8 cellular contexts compared by ENCODE assay signal in genomic region chr3:195989200-195989920, GRCh38.
A peak's percentile ranks its signal among the peaks of the same experiment; 100 is the strongest.
DNase-seq lines count a peak whose midpoint lies in the region; ATAC-seq and TF ChIP-seq lines count a peak whose summit lies in the region.
"Not testable (repeated sequence)": the region's sequence is repeated elsewhere in the genome, so short reads cannot be mapped to it uniquely, and the experiment has no call there.

No MANE protein-coding gene starts in this region.

- not testable (repeated sequence) for H3K27ac Mint-ChIP-seq in chondrocyte (ENCODE audit: unreplicated experiment)

- H3K9me3 ChIP-seq in HUES48 (ENCODE audit: control insufficient read depth, insufficient read depth, low read length); iPS-20b (ENCODE audit: insufficient read depth, low read depth, low read length); vagina: not testable (repeated sequence)

- not testable (repeated sequence) for H3K27me3 ChIP-seq in HUES48 (ENCODE audit: control insufficient read depth, insufficient read depth, low read length); iPS-20b (ENCODE audit: insufficient read depth, low read length); vagina

- H3K36me3 Mint-ChIP-seq in chondrocyte (ENCODE audit: low read depth) = not testable (repeated sequence)

- intact Hi-C loops in posterior vena cava (cut with DNase I); vagina (cut with DNase I): not testable (repeated sequence)

- TF ChIP-seq POLR2A in vagina (IDR thresholded peaks at IDR 0.05) = not testable (repeated sequence)

- not testable (repeated sequence) for TF ChIP-seq CTCF in chondrocyte (IDR thresholded peaks at IDR 0.05); vagina (IDR thresholded peaks at IDR 0.05)

- H3K4me3 ChIP-seq in HUES48 (ENCODE audit: low read depth, low read length) (peak overlapping the region; percentile 56), iPS-20b (ENCODE audit: low read length) (peak overlapping the region; percentile 58; the same call in 1 of the 2 replicates), vagina (peak overlapping the region; percentile 55 to 63)

- not testable (repeated sequence) for H3K27me3 Mint-ChIP-seq in chondrocyte (ENCODE audit: low read depth)

- H3K27ac ChIP-seq in HUES48 (ENCODE audit: low read depth, low read length); iPS-20b (ENCODE audit: low read length): not testable (repeated sequence)
- H3K27ac ChIP-seq in vagina = peak overlapping the region; percentile 90

- H3K4me1 ChIP-seq in HUES48 (ENCODE audit: control insufficient read depth, insufficient read depth, low read length); iPS-20b (ENCODE audit: insufficient read depth, low read length); vagina: not testable (repeated sequence)

- ATAC-seq in GM18520 (IDR thresholded peaks at IDR 0.05; ENCODE audit: unreplicated experiment) (peak; percentile 31), HG02588 (IDR thresholded peaks at IDR 0.05; ENCODE audit: unreplicated experiment) (peak; percentile 43)

- H3K9ac ChIP-seq in HUES48 (ENCODE audit: low read depth, low read length); iPS-20b (ENCODE audit: low read depth, low read length): not testable (repeated sequence)

- DNase-seq in activated CD4-positive, alpha-beta T cell treated with anti-CD3 and anti-CD28 coated beads, Interleukin-2, amount 50 U/mL, for 48 hours = peak; percentile 33 to 45
- DNase-seq in chondrocyte (ENCODE audit: low spot score); vagina (ENCODE audit: extremely low spot score in 2 of 2): not testable (repeated sequence)
- DNase-seq in posterior vena cava (ENCODE audit: low spot score) = peak; percentile 87

- not testable (repeated sequence) for H3K36me3 ChIP-seq in HUES48 (ENCODE audit: control insufficient read depth, insufficient read depth, low read length); iPS-20b (ENCODE audit: insufficient read depth, low read depth, low read length); vagina

- peak overlapping the region; percentile 47 for H3K4me3 Mint-ChIP-seq in chondrocyte (ENCODE audit: unreplicated experiment)

- H3K9me3 Mint-ChIP-seq in chondrocyte (ENCODE audit: low read depth) = not testable (repeated sequence)

- not testable (repeated sequence) for H3K4me1 Mint-ChIP-seq in chondrocyte (ENCODE audit: low read depth)
